In genomic region chr6:36118550-36119107, GRCh38 we compare ENCODE assay signal across 1 cellular context.
TF ChIP-seq lines count a peak whose summit lies in the region.

No MANE protein-coding gene starts in this region.

TF ChIP-seq in K562, 482 proteins besides CTCF, POLR2A, EP300 and RAD21 (continued from another document and continues in another):
- TF ChIP-seq BCLAF1 (IDR thresholded peaks at IDR 0.05; ENCODE audit: borderline replicate concordance in 1 of 2, control insufficient read depth in 1 of 2, low read depth in 2 of 2, low read length in 1 of 2) = peak in 1 of 2 experiments; percentile 42; a peak in 1 of 4 replicates
- TF ChIP-seq ZNF655 (CRISPR knock-in tag; IDR thresholded peaks at IDR 0.05) = no peak
- 0 out of 2 replicates have a peak, but pooled peaks have one; percentile 46 for TF ChIP-seq ETS1 (conservative IDR thresholded peaks at IDR 0.05; ENCODE audit: control insufficient read depth, low read depth, low read length)
- no peak for TF ChIP-seq ZNF518B (CRISPR knock-in tag; IDR thresholded peaks at IDR 0.05)
- no peak for TF ChIP-seq DIDO1 (tag; IDR thresholded peaks at IDR 0.05; ENCODE audit: low read depth)
- TF ChIP-seq TCF3 (CRISPR knock-in tag; IDR thresholded peaks at IDR 0.05) = peak; percentile 95
- no peak for TF ChIP-seq PTRF (tag; IDR thresholded peaks at IDR 0.05)
- no peak for TF ChIP-seq ZNF407 (IDR thresholded peaks at IDR 0.05; ENCODE audit: low read depth)
- no peak for TF ChIP-seq ELF4 (CRISPR knock-in tag; IDR thresholded peaks at IDR 0.05)
- no peak for TF ChIP-seq SPI1 (IDR thresholded peaks at IDR 0.05; ENCODE audit: borderline replicate concordance, low read depth, low read length)
- TF ChIP-seq E2F5 (CRISPR knock-in tag; IDR thresholded peaks at IDR 0.05) = no peak
- no peak for TF ChIP-seq PRMT5 (CRISPR knock-in tag; IDR thresholded peaks at IDR 0.05)
- TF ChIP-seq SIX5 (IDR thresholded peaks at IDR 0.05; ENCODE audit: borderline replicate concordance in 1 of 2, insufficient read depth in 1 of 2, low read depth in 1 of 2, low read length in 2 of 2) = no peak
- no peak for TF ChIP-seq GTF2B (IDR thresholded peaks at IDR 0.05; ENCODE audit: extremely low read depth, insufficient read length)
- no peak for TF ChIP-seq ZNF785 (CRISPR knock-in tag; IDR thresholded peaks at IDR 0.05)
- no peak for TF ChIP-seq THRB (CRISPR knock-in tag; conservative IDR thresholded peaks at IDR 0.05)
- TF ChIP-seq KDM4B (IDR thresholded peaks at IDR 0.05; ENCODE audit: borderline replicate concordance in 2 of 2, low read depth in 1 of 2) = peak in 1 of 2 experiments; percentile 76; a peak in 1 of 4 replicates
- no peak for TF ChIP-seq ZNF551 (CRISPR knock-in tag; IDR thresholded peaks at IDR 0.05)
- no peak for TF ChIP-seq SMARCA5 (IDR thresholded peaks at IDR 0.05)
- TF ChIP-seq NCOA4 (IDR thresholded peaks at IDR 0.05; ENCODE audit: partially characterized antibody) = no peak
- TF ChIP-seq ZBTB43 (CRISPR knock-in tag; IDR thresholded peaks at IDR 0.05) = no peak
- TF ChIP-seq ZBTB17 (CRISPR knock-in tag; IDR thresholded peaks at IDR 0.05) = 0 out of 2 replicates have a peak, but pooled peaks have one; percentile 38
- TF ChIP-seq PKNOX1 (IDR thresholded peaks at IDR 0.05) = peak; percentile 92
- no peak for TF ChIP-seq EZH2 (IDR thresholded peaks at IDR 0.05; ENCODE audit: borderline replicate concordance, low read depth, low read length)
- TF ChIP-seq ZNF140 (CRISPR knock-in tag; IDR thresholded peaks at IDR 0.05) = no peak
- TF ChIP-seq CCAR2 (IDR thresholded peaks at IDR 0.05; ENCODE audit: low read depth, low read length) = no peak
- peak; percentile 94 for TF ChIP-seq SOX6 (IDR thresholded peaks at IDR 0.05)
- no peak for TF ChIP-seq NFE2L1 (tag; IDR thresholded peaks at IDR 0.05; ENCODE audit: borderline replicate concordance, low read depth)
- TF ChIP-seq POLR3G (IDR thresholded peaks at IDR 0.05; ENCODE audit: extremely low read depth, insufficient read length, insufficient replicate concordance) = no peak
- no peak for TF ChIP-seq ELK3 (CRISPR knock-in tag; IDR thresholded peaks at IDR 0.05)
